2 cellular contexts compared by ENCODE assay signal in the genomic region with DNA sequence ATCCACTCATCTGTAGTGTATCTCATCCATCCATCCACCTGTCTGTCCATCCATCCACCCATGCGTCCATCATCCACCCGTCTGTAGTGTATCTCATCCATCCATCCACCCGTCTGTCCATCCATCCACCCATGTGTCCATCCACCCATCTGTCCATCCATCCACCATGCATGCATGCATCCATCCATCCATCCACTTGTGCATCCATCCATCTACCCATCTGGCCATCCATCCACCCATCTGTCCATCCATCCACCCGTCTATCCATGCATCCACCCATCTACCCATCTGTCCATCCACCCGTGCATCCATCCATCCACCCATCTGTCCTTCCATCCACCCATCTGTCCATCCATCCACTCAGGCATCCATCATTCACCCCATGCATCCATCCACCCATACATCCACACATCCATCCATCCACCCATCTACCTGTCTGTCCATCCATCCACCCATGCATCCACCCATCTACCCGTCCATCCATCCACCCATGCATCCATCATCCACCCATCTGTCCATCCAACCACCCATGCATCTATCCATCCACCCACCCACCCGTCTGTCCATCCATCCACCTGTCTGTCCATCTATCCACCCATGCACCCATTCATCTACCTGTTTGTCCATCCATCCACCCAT.
TF ChIP-seq lines count a peak whose summit lies in the region.

No MANE protein-coding gene starts in this region.

TF ChIP-seq in HepG2, 621 proteins besides CTCF, POLR2A, EP300 and RAD21:
- TF ChIP-seq NONO (IDR thresholded peaks at IDR 0.05) (no peak), NONO (CRISPR knock-in tag; conservative IDR thresholded peaks at IDR 0.05) (0 out of 2 replicates have a peak, but pooled peaks have one; percentile 27), SSRP1 (CRISPR knock-in tag; IDR thresholded peaks at IDR 0.05) (no peak), RAD51 (IDR thresholded peaks at IDR 0.05; ENCODE audit: borderline replicate concordance) (0 out of 2 replicates have a peak, but pooled peaks have one; percentile 4), ZNF615 (CRISPR knock-in tag; IDR thresholded peaks at IDR 0.05; ENCODE audit: borderline replicate concordance) (no peak), MEIS1 (CRISPR knock-in tag; IDR thresholded peaks at IDR 0.05; ENCODE audit: borderline replicate concordance) (no peak), NFATC3 (CRISPR knock-in tag; IDR thresholded peaks at IDR 0.05) (no peak), ZNF562 (CRISPR knock-in tag; IDR thresholded peaks at IDR 0.05; ENCODE audit: borderline replicate concordance) (no peak), HOXA7 (CRISPR knock-in tag; IDR thresholded peaks at IDR 0.05) (0 out of 2 replicates have a peak, but pooled peaks have one; percentile 49), NFE2 (CRISPR knock-in tag; IDR thresholded peaks at IDR 0.05) (no peak)
- TF ChIP-seq, protein P1, sequence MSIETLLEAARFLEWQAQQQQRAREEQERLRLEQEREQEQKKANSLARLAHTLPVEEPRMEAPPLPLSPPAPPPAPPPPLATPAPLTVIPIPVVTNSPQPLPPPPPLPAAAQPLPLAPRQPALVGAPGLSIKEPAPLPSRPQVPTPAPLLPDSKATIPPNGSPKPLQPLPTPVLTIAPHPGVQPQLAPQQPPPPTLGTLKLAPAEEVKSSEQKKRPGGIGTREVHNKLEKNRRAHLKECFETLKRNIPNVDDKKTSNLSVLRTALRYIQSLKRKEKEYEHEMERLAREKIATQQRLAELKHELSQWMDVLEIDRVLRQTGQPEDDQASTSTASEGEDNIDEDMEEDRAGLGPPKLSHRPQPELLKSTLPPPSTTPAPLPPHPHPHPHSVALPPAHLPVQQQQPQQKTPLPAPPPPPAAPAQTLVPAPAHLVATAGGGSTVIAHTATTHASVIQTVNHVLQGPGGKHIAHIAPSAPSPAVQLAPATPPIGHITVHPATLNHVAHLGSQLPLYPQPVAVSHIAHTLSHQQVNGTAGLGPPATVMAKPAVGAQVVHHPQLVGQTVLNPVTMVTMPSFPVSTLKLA (IDR thresholded peaks at IDR 0.05) = peak; percentile 4; the same call in 1 of the 2 replicates
TF ChIP-seq in HepG2: peak in this region for 4.

TF ChIP-seq in K562, 482 proteins besides CTCF, POLR2A, EP300 and RAD21:
- TF ChIP-seq ZNF695 (CRISPR knock-in tag; IDR thresholded peaks at IDR 0.05) = no peak
- TF ChIP-seq, protein P2, sequence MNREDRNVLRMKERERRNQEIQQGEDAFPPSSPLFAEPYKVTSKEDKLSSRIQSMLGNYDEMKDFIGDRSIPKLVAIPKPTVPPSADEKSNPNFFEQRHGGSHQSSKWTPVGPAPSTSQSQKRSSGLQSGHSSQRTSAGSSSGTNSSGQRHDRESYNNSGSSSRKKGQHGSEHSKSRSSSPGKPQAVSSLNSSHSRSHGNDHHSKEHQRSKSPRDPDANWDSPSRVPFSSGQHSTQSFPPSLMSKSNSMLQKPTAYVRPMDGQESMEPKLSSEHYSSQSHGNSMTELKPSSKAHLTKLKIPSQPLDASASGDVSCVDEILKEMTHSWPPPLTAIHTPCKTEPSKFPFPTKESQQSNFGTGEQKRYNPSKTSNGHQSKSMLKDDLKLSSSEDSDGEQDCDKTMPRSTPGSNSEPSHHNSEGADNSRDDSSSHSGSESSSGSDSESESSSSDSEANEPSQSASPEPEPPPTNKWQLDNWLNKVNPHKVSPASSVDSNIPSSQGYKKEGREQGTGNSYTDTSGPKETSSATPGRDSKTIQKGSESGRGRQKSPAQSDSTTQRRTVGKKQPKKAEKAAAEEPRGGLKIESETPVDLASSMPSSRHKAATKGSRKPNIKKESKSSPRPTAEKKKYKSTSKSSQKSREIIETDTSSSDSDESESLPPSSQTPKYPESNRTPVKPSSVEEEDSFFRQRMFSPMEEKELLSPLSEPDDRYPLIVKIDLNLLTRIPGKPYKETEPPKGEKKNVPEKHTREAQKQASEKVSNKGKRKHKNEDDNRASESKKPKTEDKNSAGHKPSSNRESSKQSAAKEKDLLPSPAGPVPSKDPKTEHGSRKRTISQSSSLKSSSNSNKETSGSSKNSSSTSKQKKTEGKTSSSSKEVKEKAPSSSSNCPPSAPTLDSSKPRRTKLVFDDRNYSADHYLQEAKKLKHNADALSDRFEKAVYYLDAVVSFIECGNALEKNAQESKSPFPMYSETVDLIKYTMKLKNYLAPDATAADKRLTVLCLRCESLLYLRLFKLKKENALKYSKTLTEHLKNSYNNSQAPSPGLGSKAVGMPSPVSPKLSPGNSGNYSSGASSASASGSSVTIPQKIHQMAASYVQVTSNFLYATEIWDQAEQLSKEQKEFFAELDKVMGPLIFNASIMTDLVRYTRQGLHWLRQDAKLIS (CRISPR knock-in tag; IDR thresholded peaks at IDR 0.05) = no peak
- no peak for TF ChIP-seq ZC3H8 (IDR thresholded peaks at IDR 0.05)
- TF ChIP-seq NCOR1 (IDR thresholded peaks at IDR 0.05) = no peak
- TF ChIP-seq PURB (CRISPR knock-in tag; IDR thresholded peaks at IDR 0.05; ENCODE audit: low read depth) = no peak
- TF ChIP-seq ETV1 (tag; conservative IDR thresholded peaks at IDR 0.05; ENCODE audit: low read depth) = no peak
- TF ChIP-seq, protein P3, sequence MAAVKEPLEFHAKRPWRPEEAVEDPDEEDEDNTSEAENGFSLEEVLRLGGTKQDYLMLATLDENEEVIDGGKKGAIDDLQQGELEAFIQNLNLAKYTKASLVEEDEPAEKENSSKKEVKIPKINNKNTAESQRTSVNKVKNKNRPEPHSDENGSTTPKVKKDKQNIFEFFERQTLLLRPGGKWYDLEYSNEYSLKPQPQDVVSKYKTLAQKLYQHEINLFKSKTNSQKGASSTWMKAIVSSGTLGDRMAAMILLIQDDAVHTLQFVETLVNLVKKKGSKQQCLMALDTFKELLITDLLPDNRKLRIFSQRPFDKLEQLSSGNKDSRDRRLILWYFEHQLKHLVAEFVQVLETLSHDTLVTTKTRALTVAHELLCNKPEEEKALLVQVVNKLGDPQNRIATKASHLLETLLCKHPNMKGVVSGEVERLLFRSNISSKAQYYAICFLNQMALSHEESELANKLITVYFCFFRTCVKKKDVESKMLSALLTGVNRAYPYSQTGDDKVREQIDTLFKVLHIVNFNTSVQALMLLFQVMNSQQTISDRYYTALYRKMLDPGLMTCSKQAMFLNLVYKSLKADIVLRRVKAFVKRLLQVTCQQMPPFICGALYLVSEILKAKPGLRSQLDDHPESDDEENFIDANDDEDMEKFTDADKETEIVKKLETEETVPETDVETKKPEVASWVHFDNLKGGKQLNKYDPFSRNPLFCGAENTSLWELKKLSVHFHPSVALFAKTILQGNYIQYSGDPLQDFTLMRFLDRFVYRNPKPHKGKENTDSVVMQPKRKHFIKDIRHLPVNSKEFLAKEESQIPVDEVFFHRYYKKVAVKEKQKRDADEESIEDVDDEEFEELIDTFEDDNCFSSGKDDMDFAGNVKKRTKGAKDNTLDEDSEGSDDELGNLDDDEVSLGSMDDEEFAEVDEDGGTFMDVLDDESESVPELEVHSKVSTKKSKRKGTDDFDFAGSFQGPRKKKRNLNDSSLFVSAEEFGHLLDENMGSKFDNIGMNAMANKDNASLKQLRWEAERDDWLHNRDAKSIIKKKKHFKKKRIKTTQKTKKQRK (IDR thresholded peaks at IDR 0.05; ENCODE audit: borderline replicate concordance, low read depth, low read length) = no peak
- TF ChIP-seq ERF (CRISPR knock-in tag; IDR thresholded peaks at IDR 0.05) = no peak
- TF ChIP-seq SIRT6 (IDR thresholded peaks at IDR 0.05; ENCODE audit: low read depth, low read length) = no peak
- peak; percentile 23 for TF ChIP-seq MEIS2 (IDR thresholded peaks at IDR 0.05; ENCODE audit: partially characterized antibody)
- 0 out of 2 replicates have a peak, but pooled peaks have one; percentile 16 for TF ChIP-seq EGR1 (conservative IDR thresholded peaks at IDR 0.05)
- TF ChIP-seq SAFB2 (IDR thresholded peaks at IDR 0.05; ENCODE audit: borderline replicate concordance, low read depth, low read length, severe bottlenecking) = no peak
- TF ChIP-seq WHSC1 (IDR thresholded peaks at IDR 0.05; ENCODE audit: low read length) = no peak
- no peak for TF ChIP-seq MTF1 (CRISPR knock-in tag; IDR thresholded peaks at IDR 0.05; ENCODE audit: borderline replicate concordance)
- peak; percentile 29 for TF ChIP-seq HNRNPLL (IDR thresholded peaks at IDR 0.05; ENCODE audit: low read depth, low read length, poor library complexity, severe bottlenecking)
- no peak for TF ChIP-seq SP2 (IDR thresholded peaks at IDR 0.05; ENCODE audit: extremely low read depth, low read depth, low read length, poor library complexity, severe bottlenecking)
- no peak for TF ChIP-seq ILF3 (IDR thresholded peaks at IDR 0.05; ENCODE audit: borderline replicate concordance)
- TF ChIP-seq, protein P4, sequence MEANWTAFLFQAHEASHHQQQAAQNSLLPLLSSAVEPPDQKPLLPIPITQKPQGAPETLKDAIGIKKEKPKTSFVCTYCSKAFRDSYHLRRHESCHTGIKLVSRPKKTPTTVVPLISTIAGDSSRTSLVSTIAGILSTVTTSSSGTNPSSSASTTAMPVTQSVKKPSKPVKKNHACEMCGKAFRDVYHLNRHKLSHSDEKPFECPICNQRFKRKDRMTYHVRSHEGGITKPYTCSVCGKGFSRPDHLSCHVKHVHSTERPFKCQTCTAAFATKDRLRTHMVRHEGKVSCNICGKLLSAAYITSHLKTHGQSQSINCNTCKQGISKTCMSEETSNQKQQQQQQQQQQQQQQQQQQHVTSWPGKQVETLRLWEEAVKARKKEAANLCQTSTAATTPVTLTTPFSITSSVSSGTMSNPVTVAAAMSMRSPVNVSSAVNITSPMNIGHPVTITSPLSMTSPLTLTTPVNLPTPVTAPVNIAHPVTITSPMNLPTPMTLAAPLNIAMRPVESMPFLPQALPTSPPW (CRISPR knock-in tag; IDR thresholded peaks at IDR 0.05) = no peak
- TF ChIP-seq, protein P5, sequence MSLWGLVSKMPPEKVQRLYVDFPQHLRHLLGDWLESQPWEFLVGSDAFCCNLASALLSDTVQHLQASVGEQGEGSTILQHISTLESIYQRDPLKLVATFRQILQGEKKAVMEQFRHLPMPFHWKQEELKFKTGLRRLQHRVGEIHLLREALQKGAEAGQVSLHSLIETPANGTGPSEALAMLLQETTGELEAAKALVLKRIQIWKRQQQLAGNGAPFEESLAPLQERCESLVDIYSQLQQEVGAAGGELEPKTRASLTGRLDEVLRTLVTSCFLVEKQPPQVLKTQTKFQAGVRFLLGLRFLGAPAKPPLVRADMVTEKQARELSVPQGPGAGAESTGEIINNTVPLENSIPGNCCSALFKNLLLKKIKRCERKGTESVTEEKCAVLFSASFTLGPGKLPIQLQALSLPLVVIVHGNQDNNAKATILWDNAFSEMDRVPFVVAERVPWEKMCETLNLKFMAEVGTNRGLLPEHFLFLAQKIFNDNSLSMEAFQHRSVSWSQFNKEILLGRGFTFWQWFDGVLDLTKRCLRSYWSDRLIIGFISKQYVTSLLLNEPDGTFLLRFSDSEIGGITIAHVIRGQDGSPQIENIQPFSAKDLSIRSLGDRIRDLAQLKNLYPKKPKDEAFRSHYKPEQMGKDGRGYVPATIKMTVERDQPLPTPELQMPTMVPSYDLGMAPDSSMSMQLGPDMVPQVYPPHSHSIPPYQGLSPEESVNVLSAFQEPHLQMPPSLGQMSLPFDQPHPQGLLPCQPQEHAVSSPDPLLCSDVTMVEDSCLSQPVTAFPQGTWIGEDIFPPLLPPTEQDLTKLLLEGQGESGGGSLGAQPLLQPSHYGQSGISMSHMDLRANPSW (CRISPR knock-in tag; IDR thresholded peaks at IDR 0.05) = no peak
- peak; percentile 67; the same call in 1 of the 2 replicates for TF ChIP-seq EHMT2 (IDR thresholded peaks at IDR 0.05)
- no peak for TF ChIP-seq SMARCE1 (IDR thresholded peaks at IDR 0.05)
- TF ChIP-seq CREBBP (IDR thresholded peaks at IDR 0.05; ENCODE audit: low read depth, low read length) = peak; percentile 7
- no peak for TF ChIP-seq MTA1 (IDR thresholded peaks at IDR 0.05; ENCODE audit: borderline replicate concordance)
- TF ChIP-seq KLF16 (IDR thresholded peaks at IDR 0.05) = no peak
- TF ChIP-seq SNRNP70 (optimal IDR thresholded peaks at IDR 0.05; ENCODE audit: low read depth, low read length) = no peak
- no peak for TF ChIP-seq SMAD2 (IDR thresholded peaks at IDR 0.05; ENCODE audit: low read depth, low read length)
- no peak for TF ChIP-seq FOXJ2 (tag; IDR thresholded peaks at IDR 0.05)
- no peak for TF ChIP-seq HEY1 (CRISPR knock-in tag; IDR thresholded peaks at IDR 0.05; ENCODE audit: borderline replicate concordance)
- no peak for TF ChIP-seq CHD4 (IDR thresholded peaks at IDR 0.05; ENCODE audit: insufficient read depth, insufficient replicate concordance, low read depth, low read length, poor library complexity, severe bottlenecking)
- TF ChIP-seq MTA2 (IDR thresholded peaks at IDR 0.05; ENCODE audit: low read depth) = no peak
- TF ChIP-seq PYGO2 (tag; IDR thresholded peaks at IDR 0.05) = no peak
- TF ChIP-seq ETS2 (tag; IDR thresholded peaks at IDR 0.05; ENCODE audit: borderline replicate concordance, poor library complexity, severe bottlenecking) = no peak
- TF ChIP-seq HMG20B (CRISPR knock-in tag; IDR thresholded peaks at IDR 0.05) = no peak
